ENCODE assay signal across 9 cellular contexts in the genomic region with DNA sequence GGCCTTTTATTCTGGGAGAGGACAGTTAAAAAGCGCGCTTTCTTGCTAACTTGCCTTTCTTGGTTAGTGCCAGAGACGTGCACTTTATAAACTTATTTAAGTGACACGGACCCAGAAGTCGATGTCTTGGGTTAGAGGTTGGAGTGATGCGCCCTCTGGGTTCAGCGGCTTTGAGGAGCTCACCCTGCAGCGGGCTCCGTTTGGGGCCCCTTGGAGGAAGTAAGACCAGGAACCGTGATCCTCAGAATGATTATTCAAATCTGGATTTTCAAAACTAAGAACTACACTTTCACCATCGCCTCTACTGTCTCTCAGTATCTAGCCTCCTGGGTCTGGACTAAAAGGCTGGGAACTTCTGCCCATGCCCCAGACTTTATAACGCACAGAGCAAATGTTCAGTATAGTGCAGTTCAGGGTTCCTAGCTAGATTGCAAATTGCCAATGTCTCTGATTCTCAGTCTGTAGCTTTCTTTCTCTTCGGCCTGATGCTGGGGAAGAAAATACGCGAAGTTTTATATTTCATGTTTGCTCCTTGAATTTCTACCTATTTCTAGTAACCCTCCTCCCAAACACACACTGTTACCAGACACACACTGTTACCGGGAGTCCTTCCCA. TPM values are rescaled to one million over a fixed set of nuclear protein-coding genes. Genes with fewer than 3 reads are reported as not detected.
A peak's percentile ranks its signal among the peaks of the same experiment; 100 is the strongest.
DNase-seq lines count a peak whose midpoint lies in the region; ATAC-seq, FAIRE-seq and TF ChIP-seq lines count a peak whose summit lies in the region.
"Had no signal": no experiment of that assay in that cellular context is flagged by ENCODE, and none has a peak within 500 bp of the region (broad histone marks: within the 10 kb centered on the region; RNA-seq: fewer than 3 reads in every experiment).

No MANE protein-coding gene starts in this region.

- TF ChIP-seq POLR2A in vagina (IDR thresholded peaks at IDR 0.05): no peak

- no peaks in the 10 kb centered on the region for H3K36me3 Mint-ChIP-seq in activated naive CD4-positive, alpha-beta T cell treated with anti-CD3 and anti-CD28 coated beads, Interleukin-2, amount 50 U/mL, for 72 hours
- no peaks in the 10 kb centered on the region for H3K36me3 Mint-ChIP-seq in Caco-2 (ENCODE audit: insufficient read depth, unreplicated experiment)

- FAIRE-seq in GM19239 (lab: Jason Lieb, UNC): peak; percentile 93

- H3K4me1 Mint-ChIP-seq in Caco-2 (ENCODE audit: low read depth, unreplicated experiment): no peaks in the 10 kb centered on the region

- CTCF ChIA-PET in Caco-2 (lab: Charles Lee): no interaction called here

- TF ChIP-seq CTCF in lower lobe of right lung (IDR thresholded peaks at IDR 0.05) (no peak), vagina (IDR thresholded peaks at IDR 0.05) (no peak), Caco-2 (IDR thresholded peaks at IDR 0.05; ENCODE audit: insufficient read depth in 1 of 2, low read depth in 1 of 2, low read length in 1 of 2, severe bottlenecking in 1 of 2, unreplicated experiment in 1 of 2) (no peak)

- peak overlapping the region in 1 of 2 donors; percentile 60 for H3K27ac Mint-ChIP-seq in activated naive CD4-positive, alpha-beta T cell treated with anti-CD3 and anti-CD28 coated beads, Interleukin-2, amount 50 U/mL, for 72 hours
- H3K27ac Mint-ChIP-seq in Caco-2 (ENCODE audit: unreplicated experiment): no peak overlapping the region

- no TSS peak for BruUV-seq in Caco-2 (replicated peaks; lab: Mats Ljungman, UMichigan)

- H3K9me3 Mint-ChIP-seq in activated naive CD4-positive, alpha-beta T cell treated with anti-CD3 and anti-CD28 coated beads, Interleukin-2, amount 50 U/mL, for 72 hours: no peaks in the 10 kb centered on the region
- no peaks in the 10 kb centered on the region for H3K9me3 Mint-ChIP-seq in Caco-2 (ENCODE audit: unreplicated experiment)

- DNase-seq in GM19239 (ENCODE audit: insufficient read length, low spot score) (no peak), lower lobe of right lung (no peak), vagina (ENCODE audit: extremely low spot score in 2 of 2) (no peak), foreskin melanocyte (no peak), Caco-2 (no peak)
- peak in 1 of 2 donors; percentile 38 for DNase-seq in activated naive CD4-positive, alpha-beta T cell treated with anti-CD3 and anti-CD28 coated beads, Interleukin-2, amount 50 U/mL, for 72 hours (ENCODE audit: low spot score in 2 of 2)
- no peak for DNase-seq in effector CD8-positive, alpha-beta T cell (lab: John Stamatoyannopoulos, UW)

- no peaks in the 10 kb centered on the region for H3K27me3 Mint-ChIP-seq in Caco-2 (ENCODE audit: insufficient read depth, unreplicated experiment)

- H3K27ac ChIP-seq in lower lobe of right lung (peak overlapping the region; percentile 18), vagina (peak overlapping the region; percentile 31)

- POLR2A ChIA-PET in Caco-2 (lab: Charles Lee): no interaction called here

- H3K9me3 ChIP-seq in lower lobe of right lung (no peaks in the 10 kb centered on the region), vagina (no peaks in the 10 kb centered on the region), Caco-2 (no peaks in the 10 kb centered on the region)

- intact Hi-C loops in lower lobe of right lung (cut with DNase I): no loop called here
- intact Hi-C loops in vagina (cut with DNase I): no loop called here
- intact Hi-C loops in Caco-2 (cut with micrococcal nuclease; ENCODE audit: unreplicated experiment): no loop called here

- no peak overlapping the region for H3K4me3 Mint-ChIP-seq in Caco-2 (ENCODE audit: unreplicated experiment)

- ATAC-seq in HG03095 (IDR thresholded peaks at IDR 0.05; ENCODE audit: unreplicated experiment): peak; percentile 58
- peak; percentile 69 to 87 for ATAC-seq in activated naive CD4-positive, alpha-beta T cell treated with anti-CD3 and anti-CD28 coated beads, Interleukin-2, amount 50 U/mL, for 72 hours
- peak; percentile 34 to 43 for ATAC-seq in lower lobe of right lung
- ATAC-seq: Panc1 had no signal

- H3K4me1 ChIP-seq in lower lobe of right lung (peaks cover 14% of the 10 kb centered on the region), vagina (peaks cover 17% of the 10 kb centered on the region), Caco-2 (no peaks in the 10 kb centered on the region)

- H3K36me3 ChIP-seq in lower lobe of right lung (no peaks in the 10 kb centered on the region), vagina (no peaks in the 10 kb centered on the region), Caco-2 (ENCODE audit: control insufficient read depth, insufficient read depth, low read length) (no peaks in the 10 kb centered on the region)

- H3K4me3 ChIP-seq in lower lobe of right lung: peak overlapping the region; percentile 57
- peak overlapping the region; percentile 47 to 48 for H3K4me3 ChIP-seq in vagina
- H3K4me3 ChIP-seq in Caco-2 (ENCODE audit: low read depth, low read length): no peak overlapping the region

- H3K27me3 ChIP-seq in lower lobe of right lung (ENCODE audit: low read depth): peaks cover 53% of the 10 kb centered on the region
- H3K27me3 ChIP-seq in vagina: no peaks in the 10 kb centered on the region
- H3K27me3 ChIP-seq in Caco-2 (replicated peaks; ENCODE audit: control insufficient read depth, insufficient read depth, low read length): no peaks in the 10 kb centered on the region

RNA-seq across cellular contexts. Expression of gene SMO, which starts 18.6 kb away (rescaled TPM):
- total RNA-seq in activated naive CD4-positive, alpha-beta T cell treated with anti-CD3 and anti-CD28 coated beads, Interleukin-2, amount 50 U/mL, for 72 hours: under 1 TPM; 0.07 to 0.84 TPM
- total RNA-seq in lower lobe of right lung (3.1 TPM), vagina (22.1 TPM), Caco-2 (2022) (35.5 and 36.0 TPM in 2 replicates)

RNA-seq across cellular contexts. Expression of gene TSPAN33, which starts 25.3 kb away (rescaled TPM):
- total RNA-seq in activated naive CD4-positive, alpha-beta T cell treated with anti-CD3 and anti-CD28 coated beads, Interleukin-2, amount 50 U/mL, for 72 hours: 1 to 10 TPM; 4.2 to 8.1 TPM
- total RNA-seq in lower lobe of right lung (9.5 TPM), vagina (2.7 TPM), Caco-2 (2022) (2.6 and 4.5 TPM in 2 replicates)

RNA-seq across cellular contexts. Expression of gene AHCYL2, which starts 55.0 kb away (rescaled TPM):
- total RNA-seq in activated naive CD4-positive, alpha-beta T cell treated with anti-CD3 and anti-CD28 coated beads, Interleukin-2, amount 50 U/mL, for 72 hours: 10 to 100 TPM; 14.3 to 51.9 TPM
- 91.0 TPM for total RNA-seq in lower lobe of right lung
- 19.6 TPM for total RNA-seq in vagina
- total RNA-seq in Caco-2 (2022): 15.8 and 17.2 TPM in 2 replicates
